9 cellular contexts compared by ENCODE assay signal in genomic region chr17:42681976-42682375, GRCh38. TPM values are rescaled to one million over a fixed set of nuclear protein-coding genes. Genes with fewer than 3 reads are reported as not detected.
DNase-seq lines count a peak whose midpoint lies in the region; ATAC-seq and TF ChIP-seq lines count a peak whose summit lies in the region.
"Had no signal": no experiment of that assay in that cellular context is flagged by ENCODE, and none has a peak within 500 bp of the region (broad histone marks: within the 10 kb centered on the region; RNA-seq: fewer than 3 reads in every experiment).

No MANE protein-coding gene starts in this region.

- DNase-seq in T-helper 1 cell: no peak
- no peak for DNase-seq in activated CD8-positive, alpha-beta T cell treated with anti-CD3 and anti-CD28 coated beads for 36 hours
- no peak for DNase-seq in hepatocyte (ENCODE audit: low spot score)
- no peak for DNase-seq in stimulated activated naive CD8-positive, alpha-beta T cell treated with anti-CD3 and anti-CD28 coated beads, Interleukin-15, amount 100 ng/mL, for 72 hours
- no peak for DNase-seq in OCI-M1 (lab: John Stamatoyannopoulos, UW)
- DNase-seq in NCI-H526 (lab: John Stamatoyannopoulos, UW): no peak
- DNase-seq in NK-92 treated with Interleukin-12 subunit alpha and Interleukin-12 subunit beta, amount 100 ng/mL, for 24 hours (lab: John Stamatoyannopoulos, UW): no peak
- DNase-seq: 8988T had no signal

- H2AFZ ChIP-seq in hepatocyte: peak overlapping the region; percentile 3

- H3K36me3 ChIP-seq in hepatocyte (replicated peaks; ENCODE audit: insufficient read depth, low read depth): no peaks in the 10 kb centered on the region

- H3K9me3 ChIP-seq in hepatocyte (ENCODE audit: low read depth): no peaks in the 10 kb centered on the region

- intact Hi-C loops in activated CD8-positive, alpha-beta T cell treated with anti-CD3 and anti-CD28 coated beads for 36 hours (cut with micrococcal nuclease): no loop called here

- POLR2A ChIA-PET in activated CD8-positive, alpha-beta T cell treated with anti-CD3 and anti-CD28 coated beads for 36 hours (lab: Charles Lee): no interaction called here

- CTCF ChIA-PET in activated CD8-positive, alpha-beta T cell treated with anti-CD3 and anti-CD28 coated beads for 36 hours (lab: Charles Lee): interaction anchor here (2.2 kb wide), 1 partner anchor 104 kb away, joined by 12 read pairs; the partner anchor contains the start of gene PSMC3IP

- H3K9me2 ChIP-seq in hepatocyte (replicated peaks; ENCODE audit: insufficient read depth): no peaks in the 10 kb centered on the region

- peak overlapping the region; percentile 53 for H3K27ac ChIP-seq in hepatocyte

- peak overlapping the region; percentile 96 for H3K4me2 ChIP-seq in hepatocyte

- peaks cover 41% of the 10 kb centered on the region for H3K4me1 Mint-ChIP-seq in T-helper 1 cell treated with Interleukin-12 subunit alpha and Interleukin-12 subunit beta and Interleukin-4 antibody, amounts not matched to agents 30 μg/mL and 1 μg/mL, for 36 hours (ENCODE audit: low read depth)
- H3K4me1 Mint-ChIP-seq in activated CD8-positive, alpha-beta T cell treated with anti-CD3 and anti-CD28 coated beads for 36 hours (ENCODE audit: low read depth): peaks cover 47% of the 10 kb centered on the region
- H3K4me1 Mint-ChIP-seq in stimulated activated naive CD8-positive, alpha-beta T cell treated with anti-CD3 and anti-CD28 coated beads, Interleukin-15, amount 100 ng/mL, for 72 hours: peaks cover 71% of the 10 kb centered on the region

- ATAC-seq in activated CD8-positive, alpha-beta T cell treated with anti-CD3 and anti-CD28 coated beads for 36 hours: no peak
- no peak for ATAC-seq in stimulated activated naive CD8-positive, alpha-beta T cell treated with anti-CD3 and anti-CD28 coated beads, Interleukin-15, amount 100 ng/mL, for 72 hours

- peaks cover 3% of the 10 kb centered on the region for H3K36me3 Mint-ChIP-seq in T-helper 1 cell treated with Interleukin-12 subunit alpha and Interleukin-12 subunit beta and Interleukin-4 antibody, amounts not matched to agents 30 μg/mL and 1 μg/mL, for 36 hours (ENCODE audit: low read depth)
- no peaks in the 10 kb centered on the region for H3K36me3 Mint-ChIP-seq in activated CD8-positive, alpha-beta T cell treated with anti-CD3 and anti-CD28 coated beads for 36 hours (ENCODE audit: low read depth)

- no peaks in the 10 kb centered on the region for H3K9me3 Mint-ChIP-seq in T-helper 1 cell treated with Interleukin-12 subunit alpha and Interleukin-12 subunit beta and Interleukin-4 antibody, amounts not matched to agents 30 μg/mL and 1 μg/mL, for 36 hours
- H3K9me3 Mint-ChIP-seq in activated CD8-positive, alpha-beta T cell treated with anti-CD3 and anti-CD28 coated beads for 36 hours: no peaks in the 10 kb centered on the region
- no peaks in the 10 kb centered on the region for H3K9me3 Mint-ChIP-seq in stimulated activated naive CD8-positive, alpha-beta T cell treated with anti-CD3 and anti-CD28 coated beads, Interleukin-15, amount 100 ng/mL, for 72 hours

- H3K4me3 Mint-ChIP-seq in T-helper 1 cell treated with Interleukin-12 subunit alpha and Interleukin-12 subunit beta and Interleukin-4 antibody, amounts not matched to agents 30 μg/mL and 1 μg/mL, for 36 hours: peak overlapping the region; percentile 77
- peak overlapping the region; percentile 61 for H3K4me3 Mint-ChIP-seq in activated CD8-positive, alpha-beta T cell treated with anti-CD3 and anti-CD28 coated beads for 36 hours
- H3K4me3 Mint-ChIP-seq in stimulated activated naive CD8-positive, alpha-beta T cell treated with anti-CD3 and anti-CD28 coated beads, Interleukin-15, amount 100 ng/mL, for 72 hours: peak overlapping the region; percentile 75 to 85

- 52% methylated on average over 5 of the region's 5 CpGs for WGBS in hepatocyte (ENCODE audit: low lambda C conversion rate, missing lambda C conversion rate)

- H3K4me3 ChIP-seq in hepatocyte: peak overlapping the region; percentile 36

- peaks cover 48% of the 10 kb centered on the region for H3K27me3 Mint-ChIP-seq in T-helper 1 cell treated with Interleukin-12 subunit alpha and Interleukin-12 subunit beta and Interleukin-4 antibody, amounts not matched to agents 30 μg/mL and 1 μg/mL, for 36 hours (ENCODE audit: low read depth)
- H3K27me3 Mint-ChIP-seq in activated CD8-positive, alpha-beta T cell treated with anti-CD3 and anti-CD28 coated beads for 36 hours: peaks cover 39% of the 10 kb centered on the region
- peaks cover 59% of the 10 kb centered on the region for H3K27me3 Mint-ChIP-seq in stimulated activated naive CD8-positive, alpha-beta T cell treated with anti-CD3 and anti-CD28 coated beads, Interleukin-15, amount 100 ng/mL, for 72 hours

- peaks cover 2% of the 10 kb centered on the region for H3K79me2 ChIP-seq in hepatocyte

- TF ChIP-seq CTCF in activated CD8-positive, alpha-beta T cell treated with anti-CD3 and anti-CD28 coated beads for 36 hours (IDR thresholded peaks at IDR 0.05): no peak
- TF ChIP-seq CTCF in hepatocyte (IDR thresholded peaks at IDR 0.05; ENCODE audit: poor library complexity): no peak

- H4K20me1 ChIP-seq in hepatocyte (ENCODE audit: insufficient read depth, poor library complexity, severe bottlenecking): no peaks in the 10 kb centered on the region

- H3K27me3 ChIP-seq in hepatocyte: no peaks in the 10 kb centered on the region

- H3K4me1 ChIP-seq in hepatocyte (ENCODE audit: insufficient read depth): peaks cover 27% of the 10 kb centered on the region

- peak overlapping the region; percentile 60 for H3K27ac Mint-ChIP-seq in T-helper 1 cell treated with Interleukin-12 subunit alpha and Interleukin-12 subunit beta and Interleukin-4 antibody, amounts not matched to agents 30 μg/mL and 1 μg/mL, for 36 hours
- no peak overlapping the region for H3K27ac Mint-ChIP-seq in activated CD8-positive, alpha-beta T cell treated with anti-CD3 and anti-CD28 coated beads for 36 hours
- H3K27ac Mint-ChIP-seq in stimulated activated naive CD8-positive, alpha-beta T cell treated with anti-CD3 and anti-CD28 coated beads, Interleukin-15, amount 100 ng/mL, for 72 hours: no peak overlapping the region

RNA-seq across cellular contexts. Expression of gene CCR10, which starts 0.3 kb away (rescaled TPM):
- not detected for total RNA-seq in activated CD8-positive, alpha-beta T cell treated with anti-CD3 and anti-CD28 coated beads for 36 hours
- 0.12 and 0.37 TPM in 2 replicates for total RNA-seq in hepatocyte
- 4.6 and 5.0 TPM in 2 replicates for polyA plus RNA-seq in hepatocyte

RNA-seq across cellular contexts. Expression of gene CNTNAP1, which starts 0.4 kb away (rescaled TPM):
- under 1 TPM; 0.13 to 0.25 TPM for total RNA-seq in activated CD8-positive, alpha-beta T cell treated with anti-CD3 and anti-CD28 coated beads for 36 hours
- 3.6 and 4.4 TPM in 2 replicates for total RNA-seq in hepatocyte
- polyA plus RNA-seq in hepatocyte: 2.0 and 2.6 TPM in 2 replicates

RNA-seq across cellular contexts. Expression of gene PLEKHH3, which starts 5.2 kb away (rescaled TPM):
- total RNA-seq in activated CD8-positive, alpha-beta T cell treated with anti-CD3 and anti-CD28 coated beads for 36 hours: under 1 TPM; 0.29 to 0.65 TPM
- 16.9 and 20.5 TPM in 2 replicates for total RNA-seq in hepatocyte
- 30.9 and 33.7 TPM in 2 replicates for polyA plus RNA-seq in hepatocyte

RNA-seq across cellular contexts. Expression of gene TUBG2, which starts 22.9 kb away (rescaled TPM):
- 1 to 10 TPM; 7.5 TPM for total RNA-seq in activated CD8-positive, alpha-beta T cell treated with anti-CD3 and anti-CD28 coated beads for 36 hours
- 13.1 and 16.0 TPM in 2 replicates for total RNA-seq in hepatocyte
- polyA plus RNA-seq in hepatocyte: 46.3 and 58.7 TPM in 2 replicates

Comparison
In these comparisons a context has a peak if more than half of its experiments do, and no peak if none do; other contexts are left out.
1. RNA of gene PLEKHH3, which starts 5.2 kb away (total RNA-seq): 16.9 to 20.5 TPM in hepatocyte; 0.29 to 0.65 TPM in activated CD8-positive, alpha-beta T cell treated with anti-CD3 and anti-CD28 coated beads for 36 hours; every median in the first group is over 10 times any median in the second.
2. Peak in every context shown above with its lines, with median percentiles within 50 percentile points of each other: H3K4me3 Mint-ChIP-seq.